In genomic region chr1:24140741-24141181, GRCh38 we compare ENCODE assay signal across 21 cellular contexts. TPM values are rescaled to one million over a fixed set of nuclear protein-coding genes. Genes with fewer than 3 reads are reported as not detected.
DNase-seq lines count a peak whose midpoint lies in the region; ATAC-seq, FAIRE-seq and TF ChIP-seq lines count a peak whose summit lies in the region.
"Had no signal": no experiment of that assay in that cellular context is flagged by ENCODE, and none has a peak within 500 bp of the region (broad histone marks: within the 10 kb centered on the region; RNA-seq: fewer than 3 reads in every experiment).

No MANE protein-coding gene starts in this region.

- ATAC-seq in body of pancreas: peak; percentile 71
- peak; percentile 62 to 72 (median 70) for ATAC-seq in pancreas
- no peak for ATAC-seq in upper lobe of right lung
- ATAC-seq in left cardiac atrium: no peak
- ATAC-seq: GM23338, HCT116 had no signal

- H3K4me3 ChIP-seq in body of pancreas: peak overlapping the region in 1 of 2 donors; percentile 13
- H3K4me3 ChIP-seq in kidney (ENCODE audit: low read length in 2 of 2): no peak overlapping the region
- H3K4me3 ChIP-seq in pancreas: peak overlapping the region; percentile 47 to 74 (median 61)
- no peak overlapping the region for H3K4me3 ChIP-seq in upper lobe of right lung
- no peak overlapping the region for H3K4me3 ChIP-seq in esophagus muscularis mucosa
- H3K4me3 ChIP-seq: GM23338 had no signal

- H3K9me3 ChIP-seq in body of pancreas (no peaks in the 10 kb centered on the region), kidney (ENCODE audit: control insufficient read depth in 1 of 2, low read length in 2 of 2) (no peaks in the 10 kb centered on the region), pancreas (no peaks in the 10 kb centered on the region), upper lobe of right lung (no peaks in the 10 kb centered on the region), esophagus muscularis mucosa (no peaks in the 10 kb centered on the region)
- H3K9me3 ChIP-seq: Caco-2 had no signal

- TF ChIP-seq CTCF in body of pancreas (IDR thresholded peaks at IDR 0.05) (no peak), kidney (IDR thresholded peaks at IDR 0.05; ENCODE audit: borderline replicate concordance, extremely low read depth, insufficient read depth) (no peak), pancreas (IDR thresholded peaks at IDR 0.05) (no peak), upper lobe of right lung (IDR thresholded peaks at IDR 0.05) (no peak), esophagus muscularis mucosa (IDR thresholded peaks at IDR 0.05) (no peak)

- FAIRE-seq in kidney (lab: Jason Lieb, UNC) (no peak), pancreas (lab: Jason Lieb, UNC) (no peak)
- FAIRE-seq: G401.6, GM12892 had no signal

- H3K27ac ChIP-seq in body of pancreas (peak overlapping the region; percentile 93 to 96 (median 94)), kidney (ENCODE audit: low read depth in 2 of 2, low read length in 2 of 2) (no peak overlapping the region), pancreas (peak overlapping the region; percentile 75 to 87 (median 82)), upper lobe of right lung (no peak overlapping the region), esophagus muscularis mucosa (replicated peaks in 1 of 4) (no peak overlapping the region)

- DNase-seq in body of pancreas: peak; percentile 90 to 93 (median 92)
- peak; percentile 52 for DNase-seq in kidney
- peak; percentile 82 to 93 (median 90) for DNase-seq in pancreas
- peak; percentile 58 for DNase-seq in upper lobe of right lung
- no peak for DNase-seq in NCI-H128 (lab: John Stamatoyannopoulos, UW; ENCODE audit: unreplicated experiment)
- no peak for DNase-seq in esophagus muscularis mucosa (ENCODE audit: extremely low spot score)
- no peak for DNase-seq in left cardiac atrium
- DNase-seq: C1 segment of cervical spinal cord; CD4-positive, alpha-beta memory T cell; DMS153; DND-41; H9 had no signal

- H3K27me3 ChIP-seq in body of pancreas (no peaks in the 10 kb centered on the region), pancreas (no peaks in the 10 kb centered on the region), upper lobe of right lung (no peaks in the 10 kb centered on the region), esophagus muscularis mucosa (peaks cover 0 to 24% (median 0%) of the 10 kb centered on the region in 4 donors)

- no peak for TF ChIP-seq EP300 in esophagus muscularis mucosa (IDR thresholded peaks at IDR 0.05)

- TF ChIP-seq POLR2A in body of pancreas (IDR thresholded peaks at IDR 0.05) (peak; percentile 64 to 78 (median 71)), esophagus muscularis mucosa (IDR thresholded peaks at IDR 0.05; ENCODE audit: low read depth) (no peak)

- H3K9ac ChIP-seq in kidney (ENCODE audit: low read length in 2 of 2): no peak overlapping the region

- peaks cover 60% of the 10 kb centered on the region for H3K4me1 ChIP-seq in body of pancreas
- H3K4me1 ChIP-seq in kidney (ENCODE audit: control insufficient read depth in 1 of 2, insufficient read depth in 1 of 2, low read depth in 1 of 2, low read length in 2 of 2): peaks cover 4 to 7% of the 10 kb centered on the region in 2 donors
- H3K4me1 ChIP-seq in pancreas: peaks cover 6 to 28% (median 9%) of the 10 kb centered on the region in 3 donors
- H3K4me1 ChIP-seq in upper lobe of right lung: no peaks in the 10 kb centered on the region
- peaks cover 0 to 5% (median 0%) of the 10 kb centered on the region in 4 donors for H3K4me1 ChIP-seq in esophagus muscularis mucosa

- 52 to 55% methylated on average over 12 to 17 of the region's 17 CpGs for WGBS in body of pancreas, 2 donors
- WGBS in pancreas, 2 donors: 43 to 45% methylated on average over 17 of the region's 17 CpGs
- WGBS in esophagus muscularis mucosa: 83% methylated on average over 17 of the region's 17 CpGs

- H3K36me3 ChIP-seq in body of pancreas (replicated peaks in 1 of 2; ENCODE audit: insufficient read depth in 1 of 2, low read depth in 2 of 2) (no peaks in the 10 kb centered on the region), kidney (ENCODE audit: control insufficient read depth in 1 of 2, insufficient read depth in 2 of 2, low read length in 2 of 2) (no peaks in the 10 kb centered on the region), pancreas (peaks cover 0 to 12% (median 0%) of the 10 kb centered on the region in 3 donors), upper lobe of right lung (no peaks in the 10 kb centered on the region), esophagus muscularis mucosa (no peaks in the 10 kb centered on the region)

- intact Hi-C loops in body of pancreas (cut with DNase I): no loop called here
- intact Hi-C loops in kidney (cut with DNase I): no loop called here
- intact Hi-C loops in pancreas (cut with DNase I): no loop called here
- intact Hi-C loops in upper lobe of right lung (cut with DNase I): no loop called here
- intact Hi-C loops in esophagus muscularis mucosa (cut with DNase I): no loop called here
- intact Hi-C loops in left cardiac atrium (cut with DNase I): no loop called here

RNA-seq across cellular contexts. Expression of gene IL22RA1, which starts 2.2 kb away (rescaled TPM):
- total RNA-seq in body of pancreas: 100 to 1,000 TPM in 1 of 2 donors, 10 to 100 TPM in 1; 49.1 to 133 TPM
- total RNA-seq in kidney: 1.4 TPM
- polyA plus RNA-seq in kidney (ENCODE audit: insufficient read depth, low read depth, low replicate concordance): 1.4 TPM
- 100 to 1,000 TPM in 4 of 6 donors, 10 to 100 TPM in 2; 62.5 to 164 (median 123) TPM for total RNA-seq in pancreas
- 10 to 100 TPM; 68.8 to 87.5 TPM for polyA plus RNA-seq in pancreas
- 0.87 TPM for total RNA-seq in upper lobe of right lung
- under 1 TPM in 1 of 4 donors, not detected in 3; 0.23 TPM for total RNA-seq in esophagus muscularis mucosa
- total RNA-seq in left cardiac atrium: under 1 TPM; 0.09 to 0.26 TPM
- total RNA-seq: CD4-positive, alpha-beta memory T cell had no signal
- polyA plus RNA-seq: BJ; CD4-positive, alpha-beta memory T cell had no signal

RNA-seq across cellular contexts. Expression of gene MYOM3, which starts 28.8 kb away (rescaled TPM):
- total RNA-seq in body of pancreas: 1 to 10 TPM; 2.3 to 4.3 TPM
- 13.5 TPM for total RNA-seq in kidney
- polyA plus RNA-seq in kidney (ENCODE audit: insufficient read depth, low read depth, low replicate concordance): 20.5 TPM
- 1 to 10 TPM in 2 of 6 donors, under 1 TPM in 4; 0.38 to 1.7 (median 0.79) TPM for total RNA-seq in pancreas
- polyA plus RNA-seq in pancreas: 1 to 10 TPM in 1 of 2 donors, under 1 TPM in 1; 0.77 to 1.2 TPM
- 0.69 TPM for total RNA-seq in upper lobe of right lung
- total RNA-seq in esophagus muscularis mucosa: 1 to 10 TPM in 2 of 4 donors, under 1 TPM in 2; 0.17 to 2.5 (median 1.4) TPM
- total RNA-seq in left cardiac atrium: 100 to 1,000 TPM; 160 to 224 TPM
- total RNA-seq: A673; Caco-2; CD4-positive, alpha-beta memory T cell; GM23338; H4 had no signal
- polyA plus RNA-seq: BJ; CD4-positive, alpha-beta memory T cell; GM23338 had no signal

RNA-seq across cellular contexts. Expression of gene IFNLR1, which starts 46.3 kb away (rescaled TPM):
- total RNA-seq in body of pancreas (1 to 10 TPM; 4.6 to 5.4 TPM), kidney (4.8 TPM), pancreas (1 to 10 TPM; 3.0 to 8.4 (median 4.7) TPM), upper lobe of right lung (11.1 TPM), esophagus muscularis mucosa (1 to 10 TPM in 2 of 4 donors, under 1 TPM in 2; 0.50 to 2.0 (median 1.2) TPM), left cardiac atrium (1 to 10 TPM; 4.0 to 5.9 TPM)
- polyA plus RNA-seq in kidney (ENCODE audit: insufficient read depth, low read depth, low replicate concordance) (1.6 TPM), pancreas (1 to 10 TPM; 2.3 to 3.4 TPM)
- total RNA-seq: A172 had no signal
- polyA plus RNA-seq: BJ had no signal

Comparison
In these comparisons a context has a peak if more than half of its experiments do, and no peak if none do; other contexts are left out.
1. ATAC-seq: peak in body of pancreas (single experiment) and pancreas (4 of 4); none in upper lobe of right lung (single experiment) and left cardiac atrium (0 of 2).
2. DNase-seq: peak in body of pancreas (4 of 4), kidney (single experiment), pancreas (6 of 6) and upper lobe of right lung (single experiment); none in NCI-H128 (single experiment), esophagus muscularis mucosa (single experiment) and left cardiac atrium (single experiment).
3. H3K27ac ChIP-seq: peak in body of pancreas (4 of 4) and pancreas (4 of 4); none in kidney (0 of 2), upper lobe of right lung (single experiment) and esophagus muscularis mucosa (0 of 4).
4. H3K4me3 ChIP-seq: peak in pancreas (4 of 4); none in kidney (0 of 2), upper lobe of right lung (single experiment) and esophagus muscularis mucosa (0 of 4).
5. RNA of gene IL22RA1, which starts 2.2 kb away (total RNA-seq): 62.5 to 164 TPM in pancreas and 49.1 to 133 TPM in body of pancreas; 1.4 TPM in kidney (single experiment), 0.87 TPM in upper lobe of right lung (single experiment), 0.09 to 0.26 TPM in left cardiac atrium and 0.23 TPM in esophagus muscularis mucosa; every median in the first group is over 10 times any median in the second.
6. RNA of gene MYOM3, which starts 28.8 kb away (total RNA-seq): 160 to 224 TPM in left cardiac atrium; 13.5 TPM in kidney (single experiment), 2.3 to 4.3 TPM in body of pancreas, 0.17 to 2.5 TPM in esophagus muscularis mucosa, 0.38 to 1.7 TPM in pancreas and 0.69 TPM in upper lobe of right lung (single experiment); every median in the first group is over 10 times any median in the second.